ENCODE assay signal across 20 cellular contexts in the genomic region with DNA sequence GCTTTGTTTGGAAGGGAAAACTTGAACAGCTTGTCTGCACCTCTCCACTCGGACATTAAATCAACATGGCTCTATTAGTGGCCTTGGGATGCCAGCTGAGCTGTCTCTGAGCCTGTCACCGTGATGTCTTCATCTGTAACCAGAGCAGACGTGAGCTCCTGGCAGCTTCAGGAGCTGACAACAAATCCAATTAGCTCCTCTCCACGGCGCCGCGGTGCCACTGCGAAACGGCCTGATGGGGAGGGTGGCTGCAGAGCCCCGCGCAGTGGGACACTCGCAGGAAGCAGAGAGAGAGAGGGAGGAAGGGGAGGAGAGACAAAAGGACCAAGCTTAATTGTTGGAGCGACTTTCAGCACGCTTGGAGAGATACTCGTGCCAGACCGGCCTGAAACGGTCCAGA.
DNase-seq lines count a peak whose midpoint lies in the region; ATAC-seq, FAIRE-seq and TF ChIP-seq lines count a peak whose summit lies in the region.
"Had no signal": no experiment of that assay in that cellular context is flagged by ENCODE, and none has a peak within 500 bp of the region (broad histone marks: within the 10 kb centered on the region; RNA-seq: fewer than 3 reads in every experiment).

No MANE protein-coding gene starts in this region.

- H3K4me3 ChIP-seq in H1 (ENCODE audit: extremely low read depth in 1 of 4, insufficient read depth in 2 of 4, low read depth in 3 of 4, low read length in 4 of 4): no peak overlapping the region
- no peak overlapping the region for H3K4me3 ChIP-seq in left ventricle myocardium inferior
- H3K4me3 ChIP-seq: mucosa of descending colon, pancreas, smooth muscle cell had no signal

- no peak overlapping the region for H4K5ac ChIP-seq in H1 (ENCODE audit: insufficient read length, low read depth, low read length)

- H3K14ac ChIP-seq in H1 (ENCODE audit: insufficient read length): no peak overlapping the region

- intact Hi-C loops in Right ventricle myocardium superior (cut with DNase I): no loop called here
- intact Hi-C loops in left ventricle myocardium inferior (cut with micrococcal nuclease): no loop called here

- DNase-seq in COR-L47 (lab: John Stamatoyannopoulos, UW) (peak; percentile 79), NCI-H1092 treated with DMSO at 0.1 percent for 48 hours (lab: John Stamatoyannopoulos, UW) (peak; percentile 55), NCI-H524 (lab: John Stamatoyannopoulos, UW) (peak; percentile 99), H1 (ENCODE audit: low read depth in 1 of 2, low spot score in 2 of 2) (no peak), Right ventricle myocardium superior (no peak), left ventricle myocardium inferior (no peak)
- DNase-seq in activated CD4-positive, CD25-positive, alpha-beta regulatory T cell treated with anti-CD3 and anti-CD28 coated beads, Interleukin-2, amount 50 U/mL, for 72 hours: no peak
- DNase-seq: activated CD4-positive, alpha-beta T cell treated with anti-CD3 and anti-CD28 coated beads for 1 hour; activated CD8-positive, alpha-beta memory T cell treated with anti-CD3 and anti-CD28 coated beads, Interleukin-2, amount 10 ng/mL, durations not matched to agents 7 days and 5 days; activated effector memory CD4-positive, alpha-beta T cell treated with anti-CD3 and anti-CD28 coated beads, Interleukin-2, amount 50 U/mL, for 16 hours; AML-193; amniotic stem cell; foreskin fibroblast; mucosa of descending colon; pancreas; SHP77 treated with DMSO at 0.1 percent for 48 hours had no signal

- no peaks in the 10 kb centered on the region for H3K27me3 ChIP-seq in H1 (replicated peaks in 1 of 4; ENCODE audit: control insufficient read depth in 3 of 4, extremely low read depth in 1 of 4, insufficient read depth in 3 of 4, low read length in 3 of 4)
- H3K27me3 ChIP-seq in left ventricle myocardium inferior (ENCODE audit: low read depth): peaks cover 88% of the 10 kb centered on the region

- CTCF ChIA-PET in H1 (lab: Charles Lee; ENCODE audit: partially characterized antibody): interaction anchor here (0.5 to 1.3 kb wide), 7 partner anchors 9 to 716 kb away, joined by 3 to 4 read pairs (median 3); no protein-coding TSS in a partner anchor

- H3K56ac ChIP-seq in H1 (replicated peaks; ENCODE audit: insufficient read length, low read depth, low read length): no peak overlapping the region

- POLR2A ChIA-PET in H1 (lab: Charles Lee; ENCODE audit: partially characterized antibody): no interaction called here

- H3K4me1 ChIP-seq in H1 (replicated peaks in 1 of 4; ENCODE audit: control insufficient read depth in 3 of 4, insufficient read depth in 4 of 4, low read length in 3 of 4): peaks cover 0 to 3% (median 0%) of the 10 kb centered on the region in 4 experiments; a peak in 1 of 7 replicates
- H3K4me1 ChIP-seq in left ventricle myocardium inferior: no peaks in the 10 kb centered on the region
- H3K4me1 ChIP-seq: pancreas had no signal

- H3K23me2 ChIP-seq in H1 (ENCODE audit: low read depth, low read length): no peaks in the 10 kb centered on the region

- ATAC-seq in Right ventricle myocardium superior (ENCODE audit: poor library complexity): no peak
- no peak for ATAC-seq in GM21423 (IDR thresholded peaks at IDR 0.05; ENCODE audit: unreplicated experiment)
- ATAC-seq: activated CD8-positive, alpha-beta memory T cell treated with anti-CD3 and anti-CD28 coated beads, Interleukin-2, amount 10 ng/mL, durations not matched to agents 7 days and 5 days; mucosa of descending colon; pancreas had no signal

- H3K36me3 ChIP-seq in H1 (ENCODE audit: control insufficient read depth in 2 of 4, insufficient read depth in 4 of 4, low read length in 3 of 4): no peaks in the 10 kb centered on the region
- no peaks in the 10 kb centered on the region for H3K36me3 ChIP-seq in left ventricle myocardium inferior
- H3K36me3 ChIP-seq: pancreas had no signal

- H4K8ac ChIP-seq in H1 (ENCODE audit: extremely low read depth, insufficient read depth, low read length): peak overlapping the region; percentile 14; the same call in 1 of the 2 replicates

- TF ChIP-seq POLR2A in H1 (IDR thresholded peaks at IDR 0.05; ENCODE audit: control extremely low read depth in 1 of 2, low read depth in 2 of 2, low read length in 2 of 2): no peak

- no peak overlapping the region for H2BK15ac ChIP-seq in H1 (ENCODE audit: low read length)

- no peak overlapping the region for H3K4me2 ChIP-seq in H1 (ENCODE audit: insufficient read depth in 1 of 2, low read depth in 2 of 2, low read length in 2 of 2)
- H3K4me2 ChIP-seq: smooth muscle cell had no signal

- H3K79me2 ChIP-seq in H1 (ENCODE audit: control insufficient read depth in 1 of 2, insufficient read depth in 2 of 2, low read length in 2 of 2): no peaks in the 10 kb centered on the region

- H2BK5ac ChIP-seq in H1 (ENCODE audit: low read depth, low read length): no peak overlapping the region

- H3K9ac ChIP-seq in H1 (replicated peaks in 1 of 4; ENCODE audit: extremely low read depth in 1 of 4, low read depth in 3 of 4, low read length in 3 of 4): no peak overlapping the region

- no peaks in the 10 kb centered on the region for H4K20me1 ChIP-seq in H1 (replicated peaks in 1 of 2; ENCODE audit: control insufficient read depth in 1 of 2, insufficient read depth in 2 of 2, low read length in 2 of 2)

- H3K27ac ChIP-seq in H1 (ENCODE audit: low read depth, low read length): no peak overlapping the region
- H3K27ac ChIP-seq in left ventricle myocardium inferior (replicated peaks): no peak overlapping the region
- H3K27ac ChIP-seq: pancreas had no signal

- H4K91ac ChIP-seq in H1 (replicated peaks; ENCODE audit: insufficient read length, low read length): no peak overlapping the region

- no peak for TF ChIP-seq EP300 in H1 (IDR thresholded peaks at IDR 0.05; ENCODE audit: borderline replicate concordance in 1 of 2, low read depth in 2 of 2, low read length in 2 of 2)

- no peak overlapping the region for H2BK120ac ChIP-seq in H1 (replicated peaks; ENCODE audit: low read depth, low read length)

- H3K79me1 ChIP-seq in H1 (ENCODE audit: low read depth, low read length): no peaks in the 10 kb centered on the region

- no peak overlapping the region for H2AK5ac ChIP-seq in H1 (ENCODE audit: low read depth, low read length)

- H3K18ac ChIP-seq in H1 (ENCODE audit: extremely low read depth, low read length): no peak overlapping the region

- 94% methylated on average over 17 of the region's 17 CpGs; no CpG with 5 or more reads in 1 of the 2 experiments for WGBS in H1 (ENCODE audit: extremely low coverage in 1 of 2, insufficient coverage in 1 of 2, insufficient read length in 1 of 2, insufficient replicate concordance in 2 of 2, low coverage in 1 of 2, low lambda C conversion rate in 2 of 2, missing lambda C conversion rate in 1 of 2), 2 experiments

- H3K9me3 ChIP-seq in H1 (ENCODE audit: insufficient read depth in 2 of 2, low read depth in 1 of 2, low read length in 1 of 2): 0 out of 4 replicates have a peak, but pooled peaks cover 0 to 3% of the 10 kb centered on the region in 2 experiments
- H3K9me3 ChIP-seq in left ventricle myocardium inferior (replicated peaks): no peaks in the 10 kb centered on the region
- H3K9me3 ChIP-seq: mucosa of descending colon, pancreas had no signal

- no peak overlapping the region for H3K4ac ChIP-seq in H1 (replicated peaks; ENCODE audit: insufficient read length, low read depth, low read length)

- H3K23ac ChIP-seq in H1 (ENCODE audit: insufficient read length): no peak overlapping the region

- H2AFZ ChIP-seq in H1 (ENCODE audit: low read length): no peak overlapping the region

- no peak for TF ChIP-seq RAD21 in H1 (IDR thresholded peaks at IDR 0.05 in 1 of 2, conservative IDR thresholded peaks at IDR 0.05 in 1 of 2; ENCODE audit: low read depth in 2 of 2, low read length in 2 of 2)

- no peak overlapping the region for H2BK20ac ChIP-seq in H1 (ENCODE audit: low read length)

- no peak overlapping the region for H2BK12ac ChIP-seq in H1 (ENCODE audit: low read depth, low read length)

- TF ChIP-seq CTCF in H1 (IDR thresholded peaks at IDR 0.05; ENCODE audit: control extremely low read depth in 1 of 3, insufficient read depth in 1 of 3, low read depth in 1 of 3, low read length in 3 of 3) (no peak), left ventricle myocardium inferior (IDR thresholded peaks at IDR 0.05; ENCODE audit: borderline replicate concordance) (no peak)

- no peak for FAIRE-seq in H1 (lab: Jason Lieb, UNC)
- FAIRE-seq: endometrium, GM18507, pancreas had no signal

TF ChIP-seq in H1, 55 proteins besides CTCF, POLR2A, EP300 and RAD21:
- no peak for TF ChIP-seq EGR1 (IDR thresholded peaks at IDR 0.05; ENCODE audit: borderline replicate concordance, low read depth, low read length)
- no peak for TF ChIP-seq POLR2AphosphoS5 (IDR thresholded peaks at IDR 0.05; ENCODE audit: low read depth, low read length)

Comparison
In these comparisons a context has a peak if more than half of its experiments do, and no peak if none do; other contexts are left out.
1. DNase-seq: peak in COR-L47 (single experiment), NCI-H1092 treated with DMSO at 0.1 percent for 48 hours (single experiment) and NCI-H524 (2 of 2); none in H1 (0 of 2), Right ventricle myocardium superior (single experiment), left ventricle myocardium inferior (single experiment) and activated CD4-positive, CD25-positive, alpha-beta regulatory T cell treated with anti-CD3 and anti-CD28 coated beads, Interleukin-2, amount 50 U/mL, for 72 hours (single experiment).